Comparison of ENCODE assay signal across 21 cellular contexts in genomic region chr6:44309631-44310030, GRCh38. TPM values are rescaled to one million over a fixed set of nuclear protein-coding genes. Genes with fewer than 3 reads are reported as not detected.
"Had no signal": no experiment of that assay in that cellular context is flagged by ENCODE, and none has a peak within 500 bp of the region (broad histone marks: within the 10 kb centered on the region; RNA-seq: fewer than 3 reads in every experiment).

No MANE protein-coding gene starts in this region.

- H3K4me2 ChIP-seq: smooth muscle cell had no signal

- H3K27ac ChIP-seq: coronary artery, gastroesophageal sphincter, pancreas, right lobe of liver, upper lobe of right lung had no signal

- H3K4me3 ChIP-seq: coronary artery, gastroesophageal sphincter, heart right ventricle, left ventricle myocardium inferior, pancreas, right lobe of liver, smooth muscle cell, upper lobe of right lung had no signal

- H3K9me3 ChIP-seq: gastroesophageal sphincter, heart right ventricle, left ventricle myocardium inferior, pancreas, right lobe of liver, upper lobe of right lung had no signal

- H3K27me3 ChIP-seq: gastroesophageal sphincter, heart right ventricle, pancreas, right lobe of liver, upper lobe of right lung had no signal

- ATAC-seq: gastroesophageal sphincter; naive thymus-derived CD4-positive, alpha-beta T cell; pancreas; right lobe of liver; upper lobe of right lung had no signal

- H3K27me3 Mint-ChIP-seq: activated CD4-positive, alpha-beta memory T cell treated with anti-CD3 and anti-CD28 coated beads for 36 hours; naive thymus-derived CD4-positive, alpha-beta T cell had no signal

- DNase-seq: activated CD4-positive, alpha-beta memory T cell treated with anti-CD3 and anti-CD28 coated beads for 36 hours; activated CD4-positive, alpha-beta T cell treated with anti-CD3 and anti-CD28 coated beads for 4 hours; activated gamma-delta T cell; activated T-cell treated with anti-CD3 and anti-CD28 coated beads, Interleukin-2, amount 50 U/mL, for 48 hours; anterior cingulate cortex; central memory CD4-positive, alpha-beta T cell; erythroblast; naive thymus-derived CD4-positive, alpha-beta T cell; pancreas; right lobe of liver; stimulated activated CD4-positive, alpha-beta T cell treated with anti-CD3 and anti-CD28 coated beads, Interleukin-4, amount 100 ng/mL, for 1 hour; T-helper 2 cell; upper lobe of right lung had no signal

- H3K4me3 Mint-ChIP-seq: activated CD4-positive, alpha-beta memory T cell treated with anti-CD3 and anti-CD28 coated beads for 36 hours had no signal

- FAIRE-seq: pancreas had no signal

- H3K27ac Mint-ChIP-seq: activated CD4-positive, alpha-beta memory T cell treated with anti-CD3 and anti-CD28 coated beads for 36 hours had no signal

- H3K9me3 Mint-ChIP-seq: activated CD4-positive, alpha-beta memory T cell treated with anti-CD3 and anti-CD28 coated beads for 36 hours; brain; naive thymus-derived CD4-positive, alpha-beta T cell had no signal

RNA-seq across cellular contexts. Expression of gene SPATS1, which starts 32.8 kb away (rescaled TPM):
- total RNA-seq: activated CD4-positive, alpha-beta memory T cell treated with anti-CD3 and anti-CD28 coated beads for 36 hours; gastroesophageal sphincter; heart right ventricle; kidney epithelial cell; left ventricle myocardium inferior; mucosa of gallbladder; naive thymus-derived CD4-positive, alpha-beta T cell; right lobe of liver; smooth muscle cell; upper lobe of right lung had no signal
- polyA plus RNA-seq: heart right ventricle; naive thymus-derived CD4-positive, alpha-beta T cell; smooth muscle cell had no signal

RNA-seq across cellular contexts. Expression of gene TMEM151B, which starts 39.4 kb away (rescaled TPM):
- total RNA-seq: left ventricle myocardium inferior; naive thymus-derived CD4-positive, alpha-beta T cell; right lobe of liver; smooth muscle cell; upper lobe of right lung had no signal
- polyA plus RNA-seq: smooth muscle cell had no signal
